In genomic region chr5:173941758-173942401, GRCh38 we compare ENCODE assay signal across 1 cellular context.
TF ChIP-seq lines count a peak whose summit lies in the region.

No MANE protein-coding gene starts in this region.

TF ChIP-seq in HepG2, 621 proteins besides CTCF, POLR2A, EP300 and RAD21 (continued from another document and continues in another):
- peak; percentile 23; the same call in 1 of the 2 replicates for TF ChIP-seq RNF219 (CRISPR knock-in tag; IDR thresholded peaks at IDR 0.05)
- 0 out of 2 replicates have a peak, but pooled peaks have one; percentile 47 for TF ChIP-seq HINFP (CRISPR knock-in tag; IDR thresholded peaks at IDR 0.05; ENCODE audit: low read depth)
- TF ChIP-seq PAX8 (CRISPR knock-in tag; IDR thresholded peaks at IDR 0.05; ENCODE audit: borderline replicate concordance): no peak
- TF ChIP-seq RXRB (CRISPR knock-in tag; IDR thresholded peaks at IDR 0.05; ENCODE audit: borderline replicate concordance): peak; percentile 92
- no peak for TF ChIP-seq ZNF431 (CRISPR knock-in tag; IDR thresholded peaks at IDR 0.05; ENCODE audit: borderline replicate concordance, low read depth)
- 0 out of 2 replicates have a peak, but pooled peaks have one; percentile 4 for TF ChIP-seq ZBTB33 (CRISPR knock-in tag; IDR thresholded peaks at IDR 0.05)
- peak; percentile 63; the same call in 1 of the 2 replicates for TF ChIP-seq ZNF607 (CRISPR knock-in tag; IDR thresholded peaks at IDR 0.05; ENCODE audit: borderline replicate concordance)
- TF ChIP-seq NCOA2 (CRISPR knock-in tag; IDR thresholded peaks at IDR 0.05): peak; percentile 98
- TF ChIP-seq RARG (CRISPR knock-in tag; IDR thresholded peaks at IDR 0.05; ENCODE audit: low read depth): no peak
- TF ChIP-seq THAP11 (CRISPR knock-in tag; IDR thresholded peaks at IDR 0.05): peak; percentile 55; the same call in 1 of the 2 replicates
- no peak for TF ChIP-seq ZNF605 (CRISPR knock-in tag; IDR thresholded peaks at IDR 0.05)
- TF ChIP-seq CREB3 (CRISPR knock-in tag; IDR thresholded peaks at IDR 0.05): no peak
- TF ChIP-seq HHEX (CRISPR knock-in tag; IDR thresholded peaks at IDR 0.05): peak; percentile 38; the same call in 1 of the 2 replicates
- TF ChIP-seq CREBL2 (CRISPR knock-in tag; IDR thresholded peaks at IDR 0.05; ENCODE audit: borderline replicate concordance): no peak
- TF ChIP-seq HOMEZ (CRISPR knock-in tag; IDR thresholded peaks at IDR 0.05; ENCODE audit: low read depth): peak; percentile 97
- no peak for TF ChIP-seq MTF2 (CRISPR knock-in tag; IDR thresholded peaks at IDR 0.05; ENCODE audit: borderline replicate concordance)
- peak; percentile 89; the same call in 1 of the 2 replicates for TF ChIP-seq AHDC1 (CRISPR knock-in tag; IDR thresholded peaks at IDR 0.05; ENCODE audit: borderline replicate concordance)
- TF ChIP-seq ZNF609 (CRISPR knock-in tag; IDR thresholded peaks at IDR 0.05; ENCODE audit: borderline replicate concordance): peak; percentile 78
- TF ChIP-seq SP5 (CRISPR knock-in tag; IDR thresholded peaks at IDR 0.05; ENCODE audit: borderline replicate concordance, low read depth): peak; percentile 46; the same call in 1 of the 2 replicates
- TF ChIP-seq SMYD3 (CRISPR knock-in tag; IDR thresholded peaks at IDR 0.05): peak; percentile 85
- TF ChIP-seq CBX5 (CRISPR knock-in tag; IDR thresholded peaks at IDR 0.05; ENCODE audit: borderline replicate concordance): peak; percentile 36; the same call in 1 of the 2 replicates
- TF ChIP-seq MIER3 (CRISPR knock-in tag; IDR thresholded peaks at IDR 0.05; ENCODE audit: borderline replicate concordance): peak; percentile 92
- peak; percentile 89 for TF ChIP-seq ISL2 (CRISPR knock-in tag; IDR thresholded peaks at IDR 0.05)
- TF ChIP-seq ZNF121 (CRISPR knock-in tag; IDR thresholded peaks at IDR 0.05): peak; percentile 53
- no peak for TF ChIP-seq EEA1 (CRISPR knock-in tag; IDR thresholded peaks at IDR 0.05; ENCODE audit: borderline replicate concordance)
- no peak for TF ChIP-seq JDP2 (CRISPR knock-in tag; IDR thresholded peaks at IDR 0.05; ENCODE audit: borderline replicate concordance)
- peak; percentile 68; the same call in 1 of the 2 replicates for TF ChIP-seq PPARG (CRISPR knock-in tag; conservative IDR thresholded peaks at IDR 0.05)
- no peak for TF ChIP-seq ZNF282 (IDR thresholded peaks at IDR 0.05; ENCODE audit: partially characterized antibody)
- no peak for TF ChIP-seq MAZ (IDR thresholded peaks at IDR 0.05; ENCODE audit: borderline replicate concordance, low read depth, low read length)
- TF ChIP-seq MAZ (CRISPR knock-in tag; IDR thresholded peaks at IDR 0.05; ENCODE audit: low read depth): 0 out of 2 replicates have a peak, but pooled peaks have one; percentile 42
- no peak for TF ChIP-seq TEAD2 (CRISPR knock-in tag; IDR thresholded peaks at IDR 0.05)
- peak in 1 of 2 experiments; percentile 83; a peak in 2 of 4 replicates for TF ChIP-seq ATF4 (CRISPR knock-in tag; IDR thresholded peaks at IDR 0.05)
- no peak for TF ChIP-seq ZNF766 (CRISPR knock-in tag; IDR thresholded peaks at IDR 0.05; ENCODE audit: borderline replicate concordance)
- peak; percentile 69; the same call in 1 of the 2 replicates for TF ChIP-seq IKZF5 (CRISPR knock-in tag; IDR thresholded peaks at IDR 0.05)
- TF ChIP-seq PHF5A (CRISPR knock-in tag; IDR thresholded peaks at IDR 0.05; ENCODE audit: low read depth, unreplicated experiment): no peak
- TF ChIP-seq TBX3 (IDR thresholded peaks at IDR 0.05; ENCODE audit: borderline replicate concordance): peak; percentile 67
- TF ChIP-seq MEF2D (CRISPR knock-in tag; IDR thresholded peaks at IDR 0.05): peak; percentile 74; the same call in 1 of the 2 replicates
